ENCODE assay signal across 1 cellular context in the genomic region with DNA sequence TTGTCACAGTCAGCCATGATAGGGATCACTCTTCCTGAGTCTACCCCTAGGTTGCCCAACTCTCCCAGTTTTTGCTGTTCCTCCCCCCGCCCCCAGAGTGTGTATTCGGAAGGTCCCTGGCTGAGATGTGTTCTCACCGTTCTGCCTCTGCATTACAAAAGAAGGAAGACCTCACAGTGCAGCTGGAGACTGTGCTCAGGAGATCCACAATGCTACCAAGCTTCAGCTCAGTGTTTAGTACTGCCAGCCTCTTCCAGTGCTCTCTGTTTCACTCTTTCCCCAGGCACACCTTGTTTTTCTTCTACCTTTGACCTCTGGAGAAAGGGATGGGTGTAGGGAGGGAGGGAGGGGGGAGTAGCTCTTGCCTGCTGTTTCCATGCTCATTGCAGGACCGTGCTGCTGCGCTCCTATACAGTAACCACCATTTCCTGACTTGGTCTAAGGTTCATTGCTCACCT.
TF ChIP-seq lines count a peak whose summit lies in the region.

No MANE protein-coding gene starts in this region.

TF ChIP-seq in H1, 55 proteins besides CTCF, POLR2A, EP300 and RAD21:
- 0 out of 2 replicates have a peak, but pooled peaks have one; percentile 27 for TF ChIP-seq POU5F1 (IDR thresholded peaks at IDR 0.05; ENCODE audit: low read depth, low read length)
- TF ChIP-seq, protein P1, sequence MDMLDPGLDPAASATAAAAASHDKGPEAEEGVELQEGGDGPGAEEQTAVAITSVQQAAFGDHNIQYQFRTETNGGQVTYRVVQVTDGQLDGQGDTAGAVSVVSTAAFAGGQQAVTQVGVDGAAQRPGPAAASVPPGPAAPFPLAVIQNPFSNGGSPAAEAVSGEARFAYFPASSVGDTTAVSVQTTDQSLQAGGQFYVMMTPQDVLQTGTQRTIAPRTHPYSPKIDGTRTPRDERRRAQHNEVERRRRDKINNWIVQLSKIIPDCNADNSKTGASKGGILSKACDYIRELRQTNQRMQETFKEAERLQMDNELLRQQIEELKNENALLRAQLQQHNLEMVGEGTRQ (IDR thresholded peaks at IDR 0.05; ENCODE audit: low read length) = no peak
- TF ChIP-seq KDM1A (IDR thresholded peaks at IDR 0.05; ENCODE audit: borderline replicate concordance, low read length) = no peak
- TF ChIP-seq, protein P2, sequence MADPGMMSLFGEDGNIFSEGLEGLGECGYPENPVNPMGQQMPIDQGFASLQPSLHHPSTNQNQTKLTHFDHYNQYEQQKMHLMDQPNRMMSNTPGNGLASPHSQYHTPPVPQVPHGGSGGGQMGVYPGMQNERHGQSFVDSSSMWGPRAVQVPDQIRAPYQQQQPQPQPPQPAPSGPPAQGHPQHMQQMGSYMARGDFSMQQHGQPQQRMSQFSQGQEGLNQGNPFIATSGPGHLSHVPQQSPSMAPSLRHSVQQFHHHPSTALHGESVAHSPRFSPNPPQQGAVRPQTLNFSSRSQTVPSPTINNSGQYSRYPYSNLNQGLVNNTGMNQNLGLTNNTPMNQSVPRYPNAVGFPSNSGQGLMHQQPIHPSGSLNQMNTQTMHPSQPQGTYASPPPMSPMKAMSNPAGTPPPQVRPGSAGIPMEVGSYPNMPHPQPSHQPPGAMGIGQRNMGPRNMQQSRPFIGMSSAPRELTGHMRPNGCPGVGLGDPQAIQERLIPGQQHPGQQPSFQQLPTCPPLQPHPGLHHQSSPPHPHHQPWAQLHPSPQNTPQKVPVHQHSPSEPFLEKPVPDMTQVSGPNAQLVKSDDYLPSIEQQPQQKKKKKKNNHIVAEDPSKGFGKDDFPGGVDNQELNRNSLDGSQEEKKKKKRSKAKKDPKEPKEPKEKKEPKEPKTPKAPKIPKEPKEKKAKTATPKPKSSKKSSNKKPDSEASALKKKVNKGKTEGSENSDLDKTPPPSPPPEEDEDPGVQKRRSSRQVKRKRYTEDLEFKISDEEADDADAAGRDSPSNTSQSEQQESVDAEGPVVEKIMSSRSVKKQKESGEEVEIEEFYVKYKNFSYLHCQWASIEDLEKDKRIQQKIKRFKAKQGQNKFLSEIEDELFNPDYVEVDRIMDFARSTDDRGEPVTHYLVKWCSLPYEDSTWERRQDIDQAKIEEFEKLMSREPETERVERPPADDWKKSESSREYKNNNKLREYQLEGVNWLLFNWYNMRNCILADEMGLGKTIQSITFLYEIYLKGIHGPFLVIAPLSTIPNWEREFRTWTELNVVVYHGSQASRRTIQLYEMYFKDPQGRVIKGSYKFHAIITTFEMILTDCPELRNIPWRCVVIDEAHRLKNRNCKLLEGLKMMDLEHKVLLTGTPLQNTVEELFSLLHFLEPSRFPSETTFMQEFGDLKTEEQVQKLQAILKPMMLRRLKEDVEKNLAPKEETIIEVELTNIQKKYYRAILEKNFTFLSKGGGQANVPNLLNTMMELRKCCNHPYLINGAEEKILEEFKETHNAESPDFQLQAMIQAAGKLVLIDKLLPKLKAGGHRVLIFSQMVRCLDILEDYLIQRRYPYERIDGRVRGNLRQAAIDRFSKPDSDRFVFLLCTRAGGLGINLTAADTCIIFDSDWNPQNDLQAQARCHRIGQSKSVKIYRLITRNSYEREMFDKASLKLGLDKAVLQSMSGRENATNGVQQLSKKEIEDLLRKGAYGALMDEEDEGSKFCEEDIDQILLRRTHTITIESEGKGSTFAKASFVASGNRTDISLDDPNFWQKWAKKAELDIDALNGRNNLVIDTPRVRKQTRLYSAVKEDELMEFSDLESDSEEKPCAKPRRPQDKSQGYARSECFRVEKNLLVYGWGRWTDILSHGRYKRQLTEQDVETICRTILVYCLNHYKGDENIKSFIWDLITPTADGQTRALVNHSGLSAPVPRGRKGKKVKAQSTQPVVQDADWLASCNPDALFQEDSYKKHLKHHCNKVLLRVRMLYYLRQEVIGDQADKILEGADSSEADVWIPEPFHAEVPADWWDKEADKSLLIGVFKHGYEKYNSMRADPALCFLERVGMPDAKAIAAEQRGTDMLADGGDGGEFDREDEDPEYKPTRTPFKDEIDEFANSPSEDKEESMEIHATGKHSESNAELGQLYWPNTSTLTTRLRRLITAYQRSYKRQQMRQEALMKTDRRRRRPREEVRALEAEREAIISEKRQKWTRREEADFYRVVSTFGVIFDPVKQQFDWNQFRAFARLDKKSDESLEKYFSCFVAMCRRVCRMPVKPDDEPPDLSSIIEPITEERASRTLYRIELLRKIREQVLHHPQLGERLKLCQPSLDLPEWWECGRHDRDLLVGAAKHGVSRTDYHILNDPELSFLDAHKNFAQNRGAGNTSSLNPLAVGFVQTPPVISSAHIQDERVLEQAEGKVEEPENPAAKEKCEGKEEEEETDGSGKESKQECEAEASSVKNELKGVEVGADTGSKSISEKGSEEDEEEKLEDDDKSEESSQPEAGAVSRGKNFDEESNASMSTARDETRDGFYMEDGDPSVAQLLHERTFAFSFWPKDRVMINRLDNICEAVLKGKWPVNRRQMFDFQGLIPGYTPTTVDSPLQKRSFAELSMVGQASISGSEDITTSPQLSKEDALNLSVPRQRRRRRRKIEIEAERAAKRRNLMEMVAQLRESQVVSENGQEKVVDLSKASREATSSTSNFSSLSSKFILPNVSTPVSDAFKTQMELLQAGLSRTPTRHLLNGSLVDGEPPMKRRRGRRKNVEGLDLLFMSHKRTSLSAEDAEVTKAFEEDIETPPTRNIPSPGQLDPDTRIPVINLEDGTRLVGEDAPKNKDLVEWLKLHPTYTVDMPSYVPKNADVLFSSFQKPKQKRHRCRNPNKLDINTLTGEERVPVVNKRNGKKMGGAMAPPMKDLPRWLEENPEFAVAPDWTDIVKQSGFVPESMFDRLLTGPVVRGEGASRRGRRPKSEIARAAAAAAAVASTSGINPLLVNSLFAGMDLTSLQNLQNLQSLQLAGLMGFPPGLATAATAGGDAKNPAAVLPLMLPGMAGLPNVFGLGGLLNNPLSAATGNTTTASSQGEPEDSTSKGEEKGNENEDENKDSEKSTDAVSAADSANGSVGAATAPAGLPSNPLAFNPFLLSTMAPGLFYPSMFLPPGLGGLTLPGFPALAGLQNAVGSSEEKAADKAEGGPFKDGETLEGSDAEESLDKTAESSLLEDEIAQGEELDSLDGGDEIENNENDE (IDR thresholded peaks at IDR 0.05; ENCODE audit: insufficient replicate concordance, low read length) = no peak
- TF ChIP-seq CEBPB (IDR thresholded peaks at IDR 0.05; ENCODE audit: low read depth, low read length) = peak; percentile 58; the same call in 1 of the 2 replicates
